ENCODE assay signal across 11 cellular contexts in the genomic region with DNA sequence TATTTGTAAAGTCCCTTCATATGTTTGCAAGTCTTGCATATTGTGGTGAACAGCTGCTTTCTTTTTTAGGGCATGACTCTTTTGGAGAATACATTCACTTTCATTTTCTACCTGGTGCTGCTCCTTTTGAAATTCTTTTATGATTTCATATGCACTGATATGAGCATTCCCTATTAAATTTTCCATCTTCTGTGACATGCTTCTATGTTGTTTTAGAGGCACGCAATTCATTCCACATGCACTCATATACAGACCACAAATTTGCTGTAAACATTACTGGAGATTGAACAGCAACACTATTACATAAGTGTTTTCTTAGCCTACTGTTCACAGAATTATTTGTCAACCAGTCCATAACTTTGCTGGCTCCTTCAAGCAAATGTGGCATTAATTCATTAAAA.
A peak's percentile ranks its signal among the peaks of the same experiment; 100 is the strongest.
DNase-seq lines count a peak whose midpoint lies in the region; ATAC-seq and TF ChIP-seq lines count a peak whose summit lies in the region.
"Had no signal": no experiment of that assay in that cellular context is flagged by ENCODE, and none has a peak within 500 bp of the region (broad histone marks: within the 10 kb centered on the region; RNA-seq: fewer than 3 reads in every experiment).

No MANE protein-coding gene starts in this region.

- H3K4me1 Mint-ChIP-seq in CD8-positive, alpha-beta T cell (ENCODE audit: low read depth) = peaks cover 13% of the 10 kb centered on the region
- H3K4me1 Mint-ChIP-seq: brain had no signal

- H3K18ac ChIP-seq in trophoblast cell (ENCODE audit: low read length) = no peak overlapping the region

- no peaks in the 10 kb centered on the region for H3K36me3 Mint-ChIP-seq in CD8-positive, alpha-beta T cell
- H3K36me3 Mint-ChIP-seq: brain had no signal

- CTCF ChIA-PET in CD8-positive, alpha-beta T cell (lab: Charles Lee) = no interaction called here

- WGBS in trophoblast cell (ENCODE audit: extremely low coverage, insufficient coverage, insufficient read length) = no CpG with 5 or more reads among the region's 1 CpG

- H2AK5ac ChIP-seq in trophoblast cell (ENCODE audit: low read length) = no peak overlapping the region

- no peak overlapping the region for H2BK5ac ChIP-seq in trophoblast cell (ENCODE audit: low read depth, low read length, poor library complexity)

- no peak overlapping the region for H3K9ac ChIP-seq in trophoblast cell (ENCODE audit: low read length)

- no peak for TF ChIP-seq POLR2A in Peyer's patch (IDR thresholded peaks at IDR 0.05)

- ATAC-seq in CD8-positive, alpha-beta T cell = no peak
- ATAC-seq in GM18907 (IDR thresholded peaks at IDR 0.05; ENCODE audit: unreplicated experiment) = peak; percentile 61
- peak; percentile 49 for ATAC-seq in HG03460 (IDR thresholded peaks at IDR 0.05; ENCODE audit: unreplicated experiment)
- ATAC-seq in HG02870 (IDR thresholded peaks at IDR 0.05; ENCODE audit: unreplicated experiment) = no peak

- no peak overlapping the region for H4K91ac ChIP-seq in trophoblast cell (ENCODE audit: low read depth, low read length)

- TF ChIP-seq CTCF in CD8-positive, alpha-beta T cell (IDR thresholded peaks at IDR 0.05) = no peak
- TF ChIP-seq CTCF in fibroblast of the aortic adventitia (IDR thresholded peaks at IDR 0.05; ENCODE audit: insufficient read depth, low read length) (no peak), Peyer's patch (IDR thresholded peaks at IDR 0.05) (no peak)

- no peaks in the 10 kb centered on the region for H3K27me3 Mint-ChIP-seq in CD8-positive, alpha-beta T cell (ENCODE audit: low read depth)

- no peaks in the 10 kb centered on the region for H3K36me3 ChIP-seq in CD8-positive, alpha-beta T cell (ENCODE audit: insufficient read depth, low read length)
- no peaks in the 10 kb centered on the region for H3K36me3 ChIP-seq in Peyer's patch
- no peaks in the 10 kb centered on the region for H3K36me3 ChIP-seq in trophoblast cell (ENCODE audit: control insufficient read depth in 1 of 2, insufficient read depth in 2 of 2, low read length in 2 of 2)

- H3K14ac ChIP-seq in trophoblast cell (ENCODE audit: low read length) = no peak overlapping the region

- H2BK12ac ChIP-seq in trophoblast cell (ENCODE audit: low read length) = no peak overlapping the region

- no peak overlapping the region for H4K12ac ChIP-seq in trophoblast cell (ENCODE audit: low read depth, low read length)

- peaks cover under 1% of the 10 kb centered on the region for H3K9me3 Mint-ChIP-seq in CD8-positive, alpha-beta T cell

- no peak overlapping the region for H3K4me2 ChIP-seq in trophoblast cell (ENCODE audit: low read length)

- H3K27ac Mint-ChIP-seq in CD8-positive, alpha-beta T cell = peak overlapping the region; percentile 23

- no peaks in the 10 kb centered on the region for H3K79me2 ChIP-seq in trophoblast cell (ENCODE audit: control insufficient read depth, insufficient read depth, low read length, poor library complexity)

- no peak overlapping the region for H3K27ac ChIP-seq in CD8-positive, alpha-beta T cell (ENCODE audit: low read depth, low read length)
- no peak overlapping the region for H3K27ac ChIP-seq in Peyer's patch
- no peak overlapping the region for H3K27ac ChIP-seq in trophoblast cell (ENCODE audit: low read depth, low read length)
- H3K27ac ChIP-seq: testis had no signal

- POLR2A ChIA-PET in CD8-positive, alpha-beta T cell (lab: Charles Lee) = interaction anchor here (0.6 kb wide), 1 partner anchor 29 kb away, joined by 3 read pairs; no protein-coding TSS in a partner anchor

- peak overlapping the region; percentile 52 for H3K4me3 Mint-ChIP-seq in CD8-positive, alpha-beta T cell
- H3K4me3 Mint-ChIP-seq: brain had no signal

- no peak overlapping the region for H3K23ac ChIP-seq in trophoblast cell (ENCODE audit: low read length)

- no peak overlapping the region for H2AFZ ChIP-seq in trophoblast cell (ENCODE audit: insufficient read depth, low read length, poor library complexity)

- H3K4me3 ChIP-seq in CD8-positive, alpha-beta T cell (ENCODE audit: low read depth, low read length) = no peak overlapping the region
- H3K4me3 ChIP-seq in fibroblast of the aortic adventitia (ENCODE audit: low read depth, low read length) (no peak overlapping the region), Peyer's patch (no peak overlapping the region), trophoblast cell (ENCODE audit: low read depth, low read length) (no peak overlapping the region)
- H3K4me3 ChIP-seq: testis had no signal

- no peak for DNase-seq in CD8-positive, alpha-beta T cell
- DNase-seq in fibroblast of the aortic adventitia (ENCODE audit: low read depth) (peak; percentile 30), Peyer's patch (no peak), NCI-H1436 (lab: John Stamatoyannopoulos, UW) (no peak), trophoblast cell (no peak)
- DNase-seq: NCI-H226, testis had no signal

- no peak overlapping the region for H4K8ac ChIP-seq in trophoblast cell (ENCODE audit: low read depth, low read length)

- no peak overlapping the region for H2BK120ac ChIP-seq in trophoblast cell (ENCODE audit: insufficient read depth, low read length, poor library complexity)

- intact Hi-C loops in CD8-positive, alpha-beta T cell (cut with DNase I, micrococcal nuclease) = no loop called here

- peaks cover 9% of the 10 kb centered on the region for H3K4me1 ChIP-seq in CD8-positive, alpha-beta T cell (ENCODE audit: insufficient read depth, low read length)
- H3K4me1 ChIP-seq in Peyer's patch (peaks cover 0 to 3% (median 0%) of the 10 kb centered on the region in 4 donors), trophoblast cell (ENCODE audit: control insufficient read depth in 1 of 2, insufficient read depth in 2 of 2, low read length in 2 of 2) (no peaks in the 10 kb centered on the region)
- H3K4me1 ChIP-seq: testis had no signal

- no peaks in the 10 kb centered on the region for H3K79me1 ChIP-seq in trophoblast cell (ENCODE audit: low read length)

- no peaks in the 10 kb centered on the region for H3K27me3 ChIP-seq in CD8-positive, alpha-beta T cell (ENCODE audit: insufficient read depth, low read length)
- H3K27me3 ChIP-seq in Peyer's patch = no peaks in the 10 kb centered on the region
- no peaks in the 10 kb centered on the region for H3K27me3 ChIP-seq in trophoblast cell (ENCODE audit: insufficient read depth, low read length)
- H3K27me3 ChIP-seq: testis had no signal

- no peaks in the 10 kb centered on the region for H3K9me3 ChIP-seq in CD8-positive, alpha-beta T cell (ENCODE audit: low read length)
- peaks cover 0 to 13% (median 0%) of the 10 kb centered on the region in 4 donors for H3K9me3 ChIP-seq in Peyer's patch
- peaks cover 3% of the 10 kb centered on the region for H3K9me3 ChIP-seq in trophoblast cell (ENCODE audit: insufficient read depth, low read depth, low read length)
- H3K9me3 ChIP-seq: testis had no signal

- no peak overlapping the region for H3K4ac ChIP-seq in trophoblast cell (ENCODE audit: low read depth, low read length)

Comparison
In these comparisons a context has a peak if more than half of its experiments do, and no peak if none do; other contexts are left out.
1. ATAC-seq: peak in GM18907 (single experiment) and HG03460 (single experiment); none in CD8-positive, alpha-beta T cell (single experiment) and HG02870 (single experiment).